8 cellular contexts compared by ENCODE assay signal in the genomic region with DNA sequence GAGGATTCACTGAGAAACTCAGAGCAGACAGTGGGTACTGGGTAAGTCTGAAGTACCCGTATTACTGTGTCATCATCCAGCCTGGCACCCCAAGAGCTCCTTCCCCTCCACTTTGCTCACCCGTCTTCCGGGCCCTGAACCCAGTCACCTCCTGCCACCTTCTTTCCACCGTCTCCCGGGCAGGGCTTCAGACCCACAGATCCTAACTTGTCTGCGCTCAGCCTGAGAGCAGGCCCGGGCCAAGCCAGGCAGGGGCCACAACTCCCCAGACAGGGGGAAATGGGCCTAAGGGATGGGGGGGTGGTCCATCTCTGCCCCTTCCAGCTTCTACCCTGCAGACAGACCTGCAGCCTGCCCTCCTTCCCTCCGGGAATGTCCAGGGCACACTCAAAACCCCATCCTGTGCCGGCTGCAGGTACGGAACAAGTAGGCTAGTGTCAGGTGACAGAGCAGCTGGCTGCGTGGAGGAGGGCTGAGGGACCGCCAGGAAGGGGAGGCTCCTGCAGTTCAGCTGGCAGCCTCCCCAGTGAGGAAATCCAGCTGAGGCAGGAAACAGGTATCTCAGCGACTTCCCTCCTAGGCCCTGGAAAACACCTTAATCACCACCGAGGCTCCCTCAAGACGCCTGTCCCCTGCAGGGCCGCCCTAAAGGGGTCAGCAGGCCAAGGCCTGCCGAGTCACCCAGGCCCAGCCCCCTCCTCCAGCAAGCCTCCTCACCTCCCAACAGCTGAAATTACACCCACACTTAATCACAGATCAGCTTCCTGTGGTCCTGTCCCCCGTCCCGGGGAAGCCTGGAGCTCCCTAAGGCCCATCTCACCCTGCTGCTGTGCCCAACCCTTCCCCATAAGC. TPM values are rescaled to one million over a fixed set of nuclear protein-coding genes. Genes with fewer than 3 reads are reported as not detected.
A peak's percentile ranks its signal among the peaks of the same experiment; 100 is the strongest.
DNase-seq lines count a peak whose midpoint lies in the region; ATAC-seq, FAIRE-seq and TF ChIP-seq lines count a peak whose summit lies in the region.

No MANE protein-coding gene starts in this region.

- H3K9me3 ChIP-seq in lung (ENCODE audit: control insufficient read depth in 2 of 2, insufficient read depth in 1 of 2, low read length in 1 of 2) (no peaks in the 10 kb centered on the region), BE2C (no peaks in the 10 kb centered on the region)

- H3K36me3 ChIP-seq in bronchial epithelial cell (ENCODE audit: control insufficient read depth, insufficient read depth, low read length) (peaks cover 9% of the 10 kb centered on the region), lung (ENCODE audit: control insufficient read depth in 2 of 2, insufficient read depth in 2 of 2, low read length in 2 of 2) (no peaks in the 10 kb centered on the region), BE2C (no peaks in the 10 kb centered on the region)

- 16 to 34% methylated on average over 19 of the region's 19 CpGs for WGBS in lung, 2 donors

- ATAC-seq in stimulated activated naive CD8-positive, alpha-beta T cell treated with anti-CD3 and anti-CD28 coated beads, Interleukin-15, amount 100 ng/mL, for 72 hours, result no peak
- ATAC-seq in stimulated activated naive CD8-positive, alpha-beta T cell treated with anti-CD3 and anti-CD28 coated beads, Interleukin-15, Interleukin-2, amounts not matched to agents 100 U/mL and 50 U/mL, for 24 hours, result no peak
- ATAC-seq in lung (ENCODE audit: insufficient read depth, low FRiP score) (no peak), GM19467 (IDR thresholded peaks at IDR 0.05; ENCODE audit: unreplicated experiment) (no peak)

- peaks cover 16% of the 10 kb centered on the region for H3K27me3 Mint-ChIP-seq in stimulated activated naive CD8-positive, alpha-beta T cell treated with anti-CD3 and anti-CD28 coated beads, Interleukin-15, amount 100 ng/mL, for 72 hours
- peaks cover 13 to 24% (median 16%) of the 10 kb centered on the region in 3 donors for H3K27me3 Mint-ChIP-seq in CD14-positive monocyte (ENCODE audit: low read depth in 3 of 3)

- H3K4me1 Mint-ChIP-seq in stimulated activated naive CD8-positive, alpha-beta T cell treated with anti-CD3 and anti-CD28 coated beads, Interleukin-15, amount 100 ng/mL, for 72 hours, result peaks cover 42% of the 10 kb centered on the region
- H3K4me1 Mint-ChIP-seq in CD14-positive monocyte, result peaks cover 17% of the 10 kb centered on the region

- H3K36me3 Mint-ChIP-seq in CD14-positive monocyte, result peaks cover 0 to 3% of the 10 kb centered on the region in 2 donors

- H3K4me3 Mint-ChIP-seq in stimulated activated naive CD8-positive, alpha-beta T cell treated with anti-CD3 and anti-CD28 coated beads, Interleukin-15, amount 100 ng/mL, for 72 hours, result peak overlapping the region in 1 of 2 donors; percentile 22
- H3K4me3 Mint-ChIP-seq in CD14-positive monocyte, result no peak overlapping the region

- peak; percentile 72 for FAIRE-seq in bronchial epithelial cell (lab: Jason Lieb, UNC)

- H3K4me1 ChIP-seq in lung (ENCODE audit: control insufficient read depth in 2 of 2, insufficient read depth in 2 of 2, low read length in 2 of 2) (peaks cover 11 to 38% of the 10 kb centered on the region in 2 donors), BE2C (no peaks in the 10 kb centered on the region)

- peak overlapping the region; percentile 90 to 95 for H3K27ac ChIP-seq in lung (ENCODE audit: low read depth in 1 of 2, low read length in 1 of 2)

- TF ChIP-seq CTCF in bronchial epithelial cell (IDR thresholded peaks at IDR 0.05; ENCODE audit: insufficient read depth, low read length, severe bottlenecking) (no peak), lung (IDR thresholded peaks at IDR 0.05; ENCODE audit: control extremely low read depth, extremely low read depth) (no peak), CD14-positive monocyte (IDR thresholded peaks at IDR 0.05) (no peak), BE2C (IDR thresholded peaks at IDR 0.05; ENCODE audit: low read depth, low read length) (no peak)

- intact Hi-C loops in CD14-positive monocyte (cut with micrococcal nuclease), result loop anchor here in 1 of 2 donors (10.0 kb wide), 1 partner anchor 119 kb away; the partner anchor contains the start of gene LDLRAD2

- no peaks in the 10 kb centered on the region for H3K9me3 Mint-ChIP-seq in stimulated activated naive CD8-positive, alpha-beta T cell treated with anti-CD3 and anti-CD28 coated beads, Interleukin-15, amount 100 ng/mL, for 72 hours
- peaks cover 0 to 2% (median 0%) of the 10 kb centered on the region in 7 donors for H3K9me3 Mint-ChIP-seq in CD14-positive monocyte

- H3K27ac Mint-ChIP-seq in stimulated activated naive CD8-positive, alpha-beta T cell treated with anti-CD3 and anti-CD28 coated beads, Interleukin-15, amount 100 ng/mL, for 72 hours, result peak overlapping the region; percentile 42 to 49
- H3K27ac Mint-ChIP-seq in CD14-positive monocyte, result peak overlapping the region in 2 of 7 donors; percentile 30 to 80

- no peak for DNase-seq in stimulated activated naive CD8-positive, alpha-beta T cell treated with anti-CD3 and anti-CD28 coated beads, Interleukin-15, amount 100 ng/mL, for 72 hours
- DNase-seq in stimulated activated naive CD8-positive, alpha-beta T cell treated with anti-CD3 and anti-CD28 coated beads, Interleukin-15, Interleukin-2, amounts not matched to agents 100 U/mL and 50 U/mL, for 24 hours, result no peak
- DNase-seq in bronchial epithelial cell (ENCODE audit: low read depth) (peak; percentile 87), lung (ENCODE audit: low spot score) (peak; percentile 81), OCI-M1 (lab: John Stamatoyannopoulos, UW) (no peak), CD14-positive monocyte (ENCODE audit: low spot score) (no peak), BE2C (no peak)

- H3K27me3 ChIP-seq in bronchial epithelial cell (ENCODE audit: control insufficient read depth, insufficient read depth, low read length), result no peaks in the 10 kb centered on the region
- no peaks in the 10 kb centered on the region for H3K27me3 ChIP-seq in lung (ENCODE audit: control insufficient read depth, insufficient read depth)
- H3K27me3 ChIP-seq in BE2C, result no peaks in the 10 kb centered on the region

- H3K4me3 ChIP-seq in bronchial epithelial cell (ENCODE audit: low read depth, low read length), result peak overlapping the region; percentile 12
- peak overlapping the region; percentile 4 for H3K4me3 ChIP-seq in lung
- H3K4me3 ChIP-seq in BE2C (ENCODE audit: low read depth, low read length), result no peak overlapping the region

RNA-seq across cellular contexts. Expression of gene HSPG2, which starts 3.5 kb away (rescaled TPM):
- 28.7 and 36.1 TPM in 2 replicates for total RNA-seq in bronchial epithelial cell
- total RNA-seq in lung, result 100 to 1,000 TPM; 180 to 335 TPM
- 100 to 1,000 TPM in 1 of 2 donors, 10 to 100 TPM in 1; 58.0 to 100 TPM for polyA plus RNA-seq in lung
- not detected for polyA plus RNA-seq in CD14-positive monocyte
- polyA plus RNA-seq in BE2C (2012; ENCODE audit: insufficient read depth, insufficient read length, low read depth), result 1.8 TPM

RNA-seq across cellular contexts. Expression of gene CELA3B, which starts 43.2 kb away (rescaled TPM):
- total RNA-seq in bronchial epithelial cell, result not detected in 2 replicates
- 1 to 10 TPM in 1 of 2 donors, not detected in 1; 6.7 TPM for total RNA-seq in lung
- under 1 TPM; 0.18 to 0.37 TPM for polyA plus RNA-seq in lung
- polyA plus RNA-seq in CD14-positive monocyte, result not detected
- polyA plus RNA-seq in BE2C (2012; ENCODE audit: insufficient read depth, insufficient read length, low read depth), result not detected

Comparison
In these comparisons a context has a peak if more than half of its experiments do, and no peak if none do; other contexts are left out.
1. DNase-seq: peak in bronchial epithelial cell (single experiment) and lung (single experiment); none in stimulated activated naive CD8-positive, alpha-beta T cell treated with anti-CD3 and anti-CD28 coated beads, Interleukin-15, amount 100 ng/mL, for 72 hours (0 of 2), stimulated activated naive CD8-positive, alpha-beta T cell treated with anti-CD3 and anti-CD28 coated beads, Interleukin-15, Interleukin-2, amounts not matched to agents 100 U/mL and 50 U/mL, for 24 hours (single experiment), OCI-M1 (single experiment), CD14-positive monocyte (single experiment) and BE2C (single experiment).